ENCODE assay signal across 10 cellular contexts in genomic region chr22:30420401-30421178, GRCh38. TPM values are rescaled to one million over a fixed set of nuclear protein-coding genes. Genes with fewer than 3 reads are reported as not detected.
A peak's percentile ranks its signal among the peaks of the same experiment; 100 is the strongest.
DNase-seq lines count a peak whose midpoint lies in the region; ATAC-seq and TF ChIP-seq lines count a peak whose summit lies in the region.
"Had no signal": no experiment of that assay in that cellular context is flagged by ENCODE, and none has a peak within 500 bp of the region (broad histone marks: within the 10 kb centered on the region; RNA-seq: fewer than 3 reads in every experiment).

No MANE protein-coding gene starts in this region.

- H3K36me3 ChIP-seq in esophagus squamous epithelium = peaks cover 0 to 44% (median 16%) of the 10 kb centered on the region in 3 donors

- peak overlapping the region; percentile 71 to 99 (median 98) for H3K27ac ChIP-seq in esophagus squamous epithelium

- TF ChIP-seq CTCF in WI38 (IDR thresholded peaks at IDR 0.05; ENCODE audit: low read depth, low read length) (no peak), esophagus squamous epithelium (IDR thresholded peaks at IDR 0.05) (no peak), retinal pigment epithelial cell (conservative IDR thresholded peaks at IDR 0.05; ENCODE audit: low read depth, low read length) (no peak)

- H3K4me3 ChIP-seq in WI38 (ENCODE audit: low read depth, low read length) = 0 out of 2 replicates have a peak overlapping the region, but pooled peaks have one; percentile 15
- no peak overlapping the region for H3K4me3 ChIP-seq in esophagus squamous epithelium
- H3K4me3 ChIP-seq in retinal pigment epithelial cell (ENCODE audit: low read length) = no peak overlapping the region

- H3K9me3 ChIP-seq in esophagus squamous epithelium = no peaks in the 10 kb centered on the region

- no peak for ATAC-seq in GM18868 (IDR thresholded peaks at IDR 0.05; ENCODE audit: unreplicated experiment)

- TF ChIP-seq POLR2A in esophagus squamous epithelium (IDR thresholded peaks at IDR 0.05) = no peak

- intact Hi-C loops in esophagus squamous epithelium (cut with DNase I) = no loop called here

- 24 to 32% methylated on average over 5 to 6 of the region's 6 CpGs for WGBS in esophagus squamous epithelium, 2 donors

- H3K4me1 ChIP-seq in esophagus squamous epithelium = peaks cover 40 to 74% (median 40%) of the 10 kb centered on the region in 3 donors

- DNase-seq in GM03348 (ENCODE audit: low spot score) = peak; percentile 82
- DNase-seq in esophagus squamous epithelium (lab: John Stamatoyannopoulos, UW) = no peak
- peak; percentile 90 for DNase-seq in retinal pigment epithelial cell (ENCODE audit: low read depth)
- DNase-seq in activated effector memory CD4-positive, alpha-beta T cell treated with Interleukin-2 at 50 U/mL for 16 hours = no peak
- no peak for DNase-seq in ureter (ENCODE audit: low spot score)
- DNase-seq in central memory CD4-positive, alpha-beta T cell = no peak
- DNase-seq: activated CD8-positive, alpha-beta memory T cell treated with anti-CD3 and anti-CD28 coated beads, Interleukin-2, amount 50 U/mL, for 4 hours had no signal

- no peaks in the 10 kb centered on the region for H3K27me3 ChIP-seq in esophagus squamous epithelium

RNA-seq across cellular contexts. Expression of gene MTFP1, which starts 5.0 kb away (rescaled TPM):
- total RNA-seq in esophagus squamous epithelium (10 to 100 TPM; 15.9 to 21.2 (median 19.0) TPM), ureter (9.1 TPM)

RNA-seq across cellular contexts. Expression of gene SEC14L2, which starts 23.8 kb away (rescaled TPM):
- 10 to 100 TPM; 16.6 to 45.4 (median 28.2) TPM for total RNA-seq in esophagus squamous epithelium
- total RNA-seq in ureter = 5.8 TPM

RNA-seq across cellular contexts. Expression of gene RNF215, which starts 33.4 kb away (rescaled TPM):
- 1 to 10 TPM; 2.3 to 8.4 (median 3.9) TPM for total RNA-seq in esophagus squamous epithelium
- total RNA-seq in ureter = 17.5 TPM

RNA-seq across cellular contexts. Expression of gene SEC14L3, which starts 51.2 kb away (rescaled TPM):
- total RNA-seq in esophagus squamous epithelium (under 1 TPM in 1 of 4 donors, not detected in 3; 0.19 TPM), ureter (not detected)
- total RNA-seq: NCI-H460 had no signal

Comparison
In these comparisons a context has a peak if more than half of its experiments do, and no peak if none do; other contexts are left out.
1. DNase-seq: peak in GM03348 (single experiment) and retinal pigment epithelial cell (single experiment); none in esophagus squamous epithelium (single experiment), activated effector memory CD4-positive, alpha-beta T cell treated with Interleukin-2 at 50 U/mL for 16 hours (single experiment), ureter (single experiment) and central memory CD4-positive, alpha-beta T cell (single experiment).